Comparison of ENCODE assay signal across 23 cellular contexts in genomic region chr2:138495384-138495783, GRCh38.
"Had no signal": no experiment of that assay in that cellular context is flagged by ENCODE, and none has a peak within 500 bp of the region (broad histone marks: within the 10 kb centered on the region; RNA-seq: fewer than 3 reads in every experiment).

No MANE protein-coding gene starts in this region.

- H3K4me3 Mint-ChIP-seq: activated B cell treated with CpG ODN at 0.5 μM for 24 hours; activated CD4-positive, alpha-beta memory T cell treated with anti-CD3 and anti-CD28 coated beads for 36 hours; activated CD4-positive, alpha-beta T cell treated with anti-CD3 and anti-CD28 coated beads, Interleukin-2, amount 10 ng/mL, durations not matched to agents 7 days and 5 days; activated naive CD4-positive, alpha-beta T cell treated with anti-CD3 and anti-CD28 coated beads, Interleukin-2, amount 50 U/mL, for 24 hours; activated naive CD8-positive, alpha-beta T cell treated with anti-CD3 and anti-CD28 coated beads, Interleukin-2, amount 50 U/mL, for 24 hours; activated T-cell treated with anti-CD3 and anti-CD28 coated beads, Interleukin-2, amount 50 U/mL, for 72 hours; brain; T-helper 1 cell treated with Interleukin-12 subunit alpha and Interleukin-12 subunit beta and Interleukin-4 antibody, amounts not matched to agents 30 μg/mL and 1 μg/mL, for 36 hours had no signal

- H3K36me3 Mint-ChIP-seq: activated CD4-positive, alpha-beta memory T cell treated with anti-CD3 and anti-CD28 coated beads for 36 hours; activated naive CD4-positive, alpha-beta T cell treated with anti-CD3 and anti-CD28 coated beads, Interleukin-2, amount 50 U/mL, for 24 hours; brain had no signal

- H3K4me1 Mint-ChIP-seq: activated CD4-positive, alpha-beta T cell treated with anti-CD3 and anti-CD28 coated beads, Interleukin-2, amount 10 ng/mL, durations not matched to agents 7 days and 5 days had no signal

- H3K27ac Mint-ChIP-seq: activated B cell treated with CpG ODN at 0.5 μM for 24 hours; activated CD4-positive, alpha-beta memory T cell treated with anti-CD3 and anti-CD28 coated beads for 36 hours; activated CD4-positive, alpha-beta T cell treated with anti-CD3 and anti-CD28 coated beads, Interleukin-2, amount 10 ng/mL, durations not matched to agents 7 days and 5 days; activated naive CD4-positive, alpha-beta T cell treated with anti-CD3 and anti-CD28 coated beads, Interleukin-2, amount 50 U/mL, for 24 hours; activated naive CD8-positive, alpha-beta T cell treated with anti-CD3 and anti-CD28 coated beads, Interleukin-2, amount 50 U/mL, for 24 hours; activated T-cell treated with anti-CD3 and anti-CD28 coated beads, Interleukin-2, amount 50 U/mL, for 72 hours; T-helper 1 cell treated with Interleukin-12 subunit alpha and Interleukin-12 subunit beta and Interleukin-4 antibody, amounts not matched to agents 30 μg/mL and 1 μg/mL, for 36 hours had no signal

- H3K27ac ChIP-seq: RWPE1 had no signal

- H3K27me3 Mint-ChIP-seq: activated B cell treated with CpG ODN at 0.5 μM for 24 hours; activated CD4-positive, alpha-beta memory T cell treated with anti-CD3 and anti-CD28 coated beads for 36 hours; activated CD4-positive, alpha-beta T cell treated with anti-CD3 and anti-CD28 coated beads, Interleukin-2, amount 10 ng/mL, durations not matched to agents 7 days and 5 days; activated naive CD4-positive, alpha-beta T cell treated with anti-CD3 and anti-CD28 coated beads, Interleukin-2, amount 50 U/mL, for 24 hours; activated naive CD8-positive, alpha-beta T cell treated with anti-CD3 and anti-CD28 coated beads, Interleukin-2, amount 50 U/mL, for 24 hours; brain had no signal

- ATAC-seq: activated naive CD8-positive, alpha-beta T cell treated with anti-CD3 and anti-CD28 coated beads, Interleukin-2, amount 50 U/mL, for 24 hours; activated T-cell treated with anti-CD3 and anti-CD28 coated beads, Interleukin-2, amount 50 U/mL, for 72 hours; Panc1 had no signal

- H3K9me3 Mint-ChIP-seq: activated B cell treated with CpG ODN at 0.5 μM for 24 hours; activated CD4-positive, alpha-beta memory T cell treated with anti-CD3 and anti-CD28 coated beads for 36 hours; activated CD4-positive, alpha-beta T cell treated with anti-CD3 and anti-CD28 coated beads, Interleukin-2, amount 10 ng/mL, durations not matched to agents 7 days and 5 days; activated naive CD4-positive, alpha-beta T cell treated with anti-CD3 and anti-CD28 coated beads, Interleukin-2, amount 50 U/mL, for 24 hours; activated naive CD8-positive, alpha-beta T cell treated with anti-CD3 and anti-CD28 coated beads, Interleukin-2, amount 50 U/mL, for 24 hours; activated T-cell treated with anti-CD3 and anti-CD28 coated beads, Interleukin-2, amount 50 U/mL, for 72 hours; brain; T-helper 1 cell treated with Interleukin-12 subunit alpha and Interleukin-12 subunit beta and Interleukin-4 antibody, amounts not matched to agents 30 μg/mL and 1 μg/mL, for 36 hours had no signal

- DNase-seq: activated B cell treated with CpG ODN at 0.5 μM for 24 hours; activated CD4-positive, alpha-beta memory T cell treated with anti-CD3 and anti-CD28 coated beads for 36 hours; activated CD4-positive, alpha-beta T cell treated with anti-CD3 and anti-CD28 coated beads for 1 hour; activated CD4-positive, alpha-beta T cell treated with anti-CD3 and anti-CD28 coated beads, Interleukin-2, amount 10 ng/mL, durations not matched to agents 7 days and 5 days; activated CD8-positive, alpha-beta memory T cell treated with anti-CD3 and anti-CD28 coated beads for 24 hours; activated naive CD8-positive, alpha-beta T cell treated with anti-CD3 and anti-CD28 coated beads, Interleukin-2, amount 50 U/mL, for 24 hours; activated T-cell treated with anti-CD3 and anti-CD28 coated beads, Interleukin-2, amount 50 U/mL, for 72 hours; amniotic stem cell; Karpas-422; MM.1S; NCI-H1105; NCI-H1436; NCI-H1694 treated with DMSO at 0.1 percent for 48 hours; NCI-H2029 treated with DMSO at 0.1 percent for 48 hours; NCI-H510A treated with DMSO at 0.1 percent for 48 hours; NK-92 treated with Interleukin-12 subunit alpha and Interleukin-12 subunit beta, amount 100 ng/mL, for 24 hours; OCI-M1; SHP77 treated with DMSO at 0.1 percent for 48 hours had no signal
